ENCODE assay signal across 24 cellular contexts in genomic region chr2:212494413-212495020, GRCh38. TPM values are rescaled to one million over a fixed set of nuclear protein-coding genes. Genes with fewer than 3 reads are reported as not detected.
DNase-seq lines count a peak whose midpoint lies in the region; ATAC-seq, FAIRE-seq and TF ChIP-seq lines count a peak whose summit lies in the region.
"Had no signal": no experiment of that assay in that cellular context is flagged by ENCODE, and none has a peak within 500 bp of the region (broad histone marks: within the 10 kb centered on the region; RNA-seq: fewer than 3 reads in every experiment).

No MANE protein-coding gene starts in this region.

- no peak overlapping the region for H3K9ac ChIP-seq in MM.1S (ENCODE audit: low read length)

- H3K4me3 ChIP-seq in bronchial epithelial cell (ENCODE audit: low read depth, low read length) (no peak overlapping the region), MM.1S (ENCODE audit: low read length) (no peak overlapping the region)
- H3K4me3 ChIP-seq: spleen, uterus had no signal

- no peak overlapping the region for H3K4me2 ChIP-seq in MM.1S (ENCODE audit: low read depth, low read length)

- peak; percentile 68 for DNase-seq in DMS 273 (lab: John Stamatoyannopoulos, UW; ENCODE audit: unreplicated experiment)
- DNase-seq in NCI-H446 (lab: John Stamatoyannopoulos, UW), result peak; percentile 44 to 62
- DNase-seq in bronchial epithelial cell (ENCODE audit: low read depth), result peak; percentile 70
- peak; percentile 80 for DNase-seq in left kidney (ENCODE audit: low read depth, low spot score)
- DNase-seq in HuH-7 (ENCODE audit: low spot score), result no peak
- DNase-seq in MM.1S, result no peak
- DNase-seq: anterior cingulate cortex; caudate nucleus; endodermal cell; IMR-90; mesenchymal stem cell; NCI-H1092 treated with DMSO at 0.1 percent for 48 hours; NCI-H510A; occipital lobe; spleen; stimulated activated CD4-positive, alpha-beta T cell treated with anti-CD3 and anti-CD28 coated beads, Interleukin-4, amount 100 ng/mL, for 1 hour; uterus had no signal

- H3K4me1 ChIP-seq in MM.1S (ENCODE audit: low read length), result no peaks in the 10 kb centered on the region
- H3K4me1 ChIP-seq: spleen, uterus had no signal

- H3K27me3 ChIP-seq in bronchial epithelial cell (ENCODE audit: control insufficient read depth, insufficient read depth, low read length) (no peaks in the 10 kb centered on the region), MM.1S (replicated peaks; ENCODE audit: insufficient read depth, low read length) (no peaks in the 10 kb centered on the region)
- H3K27me3 ChIP-seq: spleen, uterus had no signal

- no peaks in the 10 kb centered on the region for H3K9me2 ChIP-seq in MM.1S (replicated peaks; ENCODE audit: insufficient read depth, low read length)

- no peak for FAIRE-seq in bronchial epithelial cell (lab: Jason Lieb, UNC)

- H3K36me3 ChIP-seq in bronchial epithelial cell (ENCODE audit: control insufficient read depth, insufficient read depth, low read length), result no peaks in the 10 kb centered on the region
- no peaks in the 10 kb centered on the region for H3K36me3 ChIP-seq in MM.1S (replicated peaks; ENCODE audit: insufficient read depth, low read length)
- H3K36me3 ChIP-seq: spleen, uterus had no signal

- no peak for ATAC-seq in HG03045 (IDR thresholded peaks at IDR 0.05; ENCODE audit: unreplicated experiment)
- no peak for ATAC-seq in HG03097 (IDR thresholded peaks at IDR 0.05; ENCODE audit: low FRiP score, unreplicated experiment)
- ATAC-seq: left lobe of liver; stimulated activated memory B cell treated with anti-CD40 and anti-IgM and Interleukin-4, amounts not matched to agents 10 μg/mL and 1 μg/mL and 100 μg/mL, for 72 hours had no signal

- no peak for TF ChIP-seq CTCF in bronchial epithelial cell (IDR thresholded peaks at IDR 0.05; ENCODE audit: insufficient read depth, low read length, severe bottlenecking)
- TF ChIP-seq CTCF in MM.1S (IDR thresholded peaks at IDR 0.05; ENCODE audit: low read length), result no peak

- H3K9me3 ChIP-seq in MM.1S (replicated peaks; ENCODE audit: insufficient read depth, low read length), result no peaks in the 10 kb centered on the region
- H3K9me3 ChIP-seq: spleen, uterus had no signal

- no peaks in the 10 kb centered on the region for H3K79me2 ChIP-seq in MM.1S (ENCODE audit: low read length)

- H3F3A ChIP-seq in MM.1S (ENCODE audit: insufficient read depth, low read length), result no peaks in the 10 kb centered on the region

- no peaks in the 10 kb centered on the region for H4K20me1 ChIP-seq in MM.1S (ENCODE audit: insufficient read depth, low read length)

- H2AFZ ChIP-seq in MM.1S (ENCODE audit: low read length), result no peak overlapping the region

- no peak overlapping the region for H3K27ac ChIP-seq in MM.1S (ENCODE audit: low read length)
- H3K27ac ChIP-seq: C4-2B, spleen, uterus had no signal

RNA-seq across cellular contexts. Expression of gene ERBB4, which starts 44.1 kb away (rescaled TPM):
- total RNA-seq in bronchial epithelial cell, result under 0.01 TPM in 2 replicates
- total RNA-seq: activated T-helper 1 cell treated with anti-CD3 and anti-CD28 coated beads, Interleukin-12 subunit alpha, Interleukin-12 subunit beta, Interleukin-2, Interleukin-4 antibody, amounts not matched to agents 30 ng/mL and 10 ng/mL and 1 ng/mL, durations not matched to agents 14 hours and 24 hours and 36 hours; IMR-90; RPMI7951 had no signal

Comparison
In these comparisons a context has a peak if more than half of its experiments do, and no peak if none do; other contexts are left out.
1. DNase-seq: peak in DMS 273 (single experiment), NCI-H446 (2 of 2), bronchial epithelial cell (single experiment) and left kidney (single experiment); none in HuH-7 (single experiment) and MM.1S (single experiment).